Comparison of ENCODE assay signal across 7 cellular contexts in the genomic region with DNA sequence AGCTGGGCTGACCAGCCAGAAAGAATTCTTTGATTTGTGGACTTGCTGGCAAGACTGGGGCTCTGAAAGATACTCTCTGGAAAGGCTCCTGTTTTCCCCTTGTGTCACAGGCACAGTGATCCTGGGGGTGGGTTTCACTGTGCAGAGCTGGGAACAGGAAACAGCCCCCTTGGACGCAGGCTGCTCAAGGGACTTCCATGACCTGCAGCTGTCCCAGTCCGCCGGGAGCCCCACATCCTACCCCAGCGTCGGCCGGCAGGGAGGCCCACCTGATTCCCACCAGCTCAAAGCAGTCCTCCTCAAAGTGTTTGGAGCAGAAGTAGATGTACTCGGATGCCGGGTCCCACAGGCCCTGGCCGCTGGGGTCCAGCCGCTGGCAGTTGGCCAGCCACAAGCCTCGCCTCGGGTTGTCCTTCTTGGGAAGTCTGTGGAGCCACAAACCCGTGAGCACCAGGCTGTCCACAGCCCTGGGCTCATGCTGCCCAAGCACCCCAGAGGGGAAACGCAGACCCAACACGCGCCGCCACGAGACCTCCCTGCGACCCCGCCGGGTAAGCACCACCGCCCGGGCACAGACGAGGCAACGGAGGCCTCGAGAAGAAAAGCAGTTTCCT. TPM values are rescaled to one million over a fixed set of nuclear protein-coding genes. Genes with fewer than 3 reads are reported as not detected.
DNase-seq lines count a peak whose midpoint lies in the region; ATAC-seq and TF ChIP-seq lines count a peak whose summit lies in the region.

No MANE protein-coding gene starts in this region.

- peak overlapping the region; percentile 98 for H3K27ac Mint-ChIP-seq in natural killer cell treated with Interleukin-12 subunit alpha and Interleukin-12 subunit beta and Interleukin-15 and Interleukin-18, amount 100 ng/mL, for 72 hours

- no peaks in the 10 kb centered on the region for H3K27me3 ChIP-seq in duodenal mucosa (ENCODE audit: control insufficient read depth in 1 of 2, insufficient read depth in 2 of 2, low read length in 2 of 2)

- peak overlapping the region; percentile 99 for H3K27ac ChIP-seq in duodenal mucosa (ENCODE audit: low read depth, low read length)

- no peaks in the 10 kb centered on the region for H3K36me3 Mint-ChIP-seq in natural killer cell treated with Interleukin-12 subunit alpha and Interleukin-12 subunit beta and Interleukin-15 and Interleukin-18, amount 100 ng/mL, for 72 hours

- no peak for TF ChIP-seq CTCF in NB4 (IDR thresholded peaks at IDR 0.05; ENCODE audit: low read depth, low read length)

- H3K9me3 ChIP-seq in duodenal mucosa (ENCODE audit: control insufficient read depth in 1 of 2, low read length in 2 of 2), result no peaks in the 10 kb centered on the region

- H3K4me1 ChIP-seq in duodenal mucosa (ENCODE audit: control insufficient read depth in 1 of 2, insufficient read depth in 2 of 2, low read length in 2 of 2), result peaks cover 25 to 36% of the 10 kb centered on the region in 2 donors

- no peak for TF ChIP-seq POLR2A in NB4 (IDR thresholded peaks at IDR 0.05; ENCODE audit: extremely low read depth, insufficient read length)

- no peaks in the 10 kb centered on the region for H3K27me3 Mint-ChIP-seq in natural killer cell treated with Interleukin-12 subunit alpha and Interleukin-12 subunit beta and Interleukin-15 and Interleukin-18, amount 100 ng/mL, for 72 hours

- H3K4me3 Mint-ChIP-seq in natural killer cell treated with Interleukin-12 subunit alpha and Interleukin-12 subunit beta and Interleukin-15 and Interleukin-18, amount 100 ng/mL, for 72 hours, result peak overlapping the region; percentile 98

- no peaks in the 10 kb centered on the region for H3K9me3 Mint-ChIP-seq in natural killer cell treated with Interleukin-12 subunit alpha and Interleukin-12 subunit beta and Interleukin-15 and Interleukin-18, amount 100 ng/mL, for 72 hours

- H3K4me1 Mint-ChIP-seq in natural killer cell treated with Interleukin-12 subunit alpha and Interleukin-12 subunit beta and Interleukin-15 and Interleukin-18, amount 100 ng/mL, for 72 hours (ENCODE audit: low read depth in 2 of 2), result peaks cover 18 to 27% of the 10 kb centered on the region in 2 donors

- DNase-seq in NB4 (ENCODE audit: low read depth) (no peak), posterior vena cava (ENCODE audit: low spot score) (no peak), cerebellum (ENCODE audit: low spot score) (no peak), DMS 273 (lab: John Stamatoyannopoulos, UW; ENCODE audit: unreplicated experiment) (no peak)
- no peak for DNase-seq in natural killer cell treated with Interleukin-12 subunit alpha and Interleukin-12 subunit beta and Interleukin-15 and Interleukin-18, amount 100 ng/mL, for 72 hours (ENCODE audit: low spot score)

- intact Hi-C loops in posterior vena cava (cut with DNase I), result no loop called here

- H3K9ac ChIP-seq in duodenal mucosa (ENCODE audit: low read depth in 1 of 2, low read length in 2 of 2), result peak overlapping the region; percentile 93 to 94

- peak overlapping the region; percentile 88 for H3K4me3 ChIP-seq in NB4 (ENCODE audit: low read depth, low read length)
- H3K4me3 ChIP-seq in duodenal mucosa (ENCODE audit: low read depth in 1 of 2, low read length in 2 of 2), result peak overlapping the region; percentile 89 to 93

- peak; percentile 4 for ATAC-seq in GM19467 (IDR thresholded peaks at IDR 0.05; ENCODE audit: unreplicated experiment)
- no peak for ATAC-seq in natural killer cell treated with Interleukin-12 subunit alpha and Interleukin-12 subunit beta and Interleukin-15 and Interleukin-18, amount 100 ng/mL, for 72 hours

- H3K36me3 ChIP-seq in duodenal mucosa (ENCODE audit: control insufficient read depth in 1 of 2, insufficient read depth in 2 of 2, low read length in 2 of 2), result peaks cover 4 to 39% of the 10 kb centered on the region in 2 donors

RNA-seq across cellular contexts. Expression of gene THAP7, which starts 0.8 kb away (rescaled TPM):
- 10 to 100 TPM; 20.4 to 30.7 TPM for total RNA-seq in natural killer cell treated with Interleukin-12 subunit alpha and Interleukin-12 subunit beta and Interleukin-15 and Interleukin-18, amount 100 ng/mL, for 72 hours
- total RNA-seq in posterior vena cava (10 to 100 TPM; 16.4 to 20.5 TPM), cerebellum (14.3 TPM)

RNA-seq across cellular contexts. Expression of gene P2RX6, which starts 13.9 kb away (rescaled TPM):
- not detected for total RNA-seq in natural killer cell treated with Interleukin-12 subunit alpha and Interleukin-12 subunit beta and Interleukin-15 and Interleukin-18, amount 100 ng/mL, for 72 hours
- total RNA-seq in posterior vena cava (1 to 10 TPM in 1 of 2 donors, under 1 TPM in 1; 0.19 to 1.0 TPM), cerebellum (0.36 TPM)

RNA-seq across cellular contexts. Expression of gene LZTR1, which starts 19.0 kb away (rescaled TPM):
- total RNA-seq in natural killer cell treated with Interleukin-12 subunit alpha and Interleukin-12 subunit beta and Interleukin-15 and Interleukin-18, amount 100 ng/mL, for 72 hours, result 100 to 1,000 TPM in 1 of 2 donors, 10 to 100 TPM in 1; 76.2 to 133 TPM
- total RNA-seq in posterior vena cava (10 to 100 TPM; 46.1 to 56.3 TPM), cerebellum (58.8 TPM)

RNA-seq across cellular contexts. Expression of gene SLC7A4, which starts 31.3 kb away (rescaled TPM):
- total RNA-seq in natural killer cell treated with Interleukin-12 subunit alpha and Interleukin-12 subunit beta and Interleukin-15 and Interleukin-18, amount 100 ng/mL, for 72 hours, result not detected
- total RNA-seq in posterior vena cava (1 to 10 TPM; 1.5 to 8.9 TPM), cerebellum (2.0 TPM)

RNA-seq across cellular contexts. Expression of gene AIFM3, which starts 34.0 kb away (rescaled TPM):
- total RNA-seq in natural killer cell treated with Interleukin-12 subunit alpha and Interleukin-12 subunit beta and Interleukin-15 and Interleukin-18, amount 100 ng/mL, for 72 hours, result 1 to 10 TPM in 1 of 2 donors, not detected in 1; 1.5 TPM
- total RNA-seq in posterior vena cava (1 to 10 TPM in 1 of 2 donors, under 1 TPM in 1; 0.62 to 2.6 TPM), cerebellum (6.4 TPM)
